8 cellular contexts compared by ENCODE assay signal in the genomic region with DNA sequence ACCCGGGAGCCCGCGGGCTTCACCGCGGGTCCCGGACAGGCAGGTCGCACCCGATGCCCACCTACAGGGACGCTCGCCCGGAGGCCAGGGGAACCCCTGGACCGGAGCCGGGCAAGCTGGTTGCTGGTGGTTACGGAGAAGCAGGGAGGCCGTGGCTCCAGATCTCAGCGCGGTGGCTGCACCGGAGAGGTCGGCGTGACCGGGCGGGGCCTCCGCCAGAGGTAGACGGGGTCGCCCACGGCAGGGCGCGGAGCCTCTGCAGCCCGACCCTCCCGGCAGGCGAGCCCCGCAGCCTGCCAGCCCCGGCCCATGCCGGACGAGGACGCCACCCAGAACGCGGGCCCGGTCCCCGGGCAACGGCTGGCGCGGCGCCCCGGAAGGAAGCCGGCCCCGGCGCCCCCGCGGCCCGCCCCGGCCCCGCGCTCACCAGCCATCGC. TPM values are rescaled to one million over a fixed set of nuclear protein-coding genes. Genes with fewer than 3 reads are reported as not detected.
DNase-seq lines count a peak whose midpoint lies in the region; ATAC-seq and TF ChIP-seq lines count a peak whose summit lies in the region.

No MANE protein-coding gene starts in this region.

- H3K4me3 ChIP-seq in BE2C (ENCODE audit: low read depth, low read length) (peak overlapping the region; percentile 78), astrocyte of the cerebellum (ENCODE audit: low read depth, low read length) (peak overlapping the region; percentile 64), liver (ENCODE audit: low read depth in 1 of 3, low read length in 3 of 3) (peak overlapping the region; percentile 76 to 90 (median 87)), transverse colon (peak overlapping the region; percentile 71 to 90 (median 79))

- intact Hi-C loops in transverse colon (cut with DNase I; ENCODE audit: low total_unique reads), result no loop called here

- TF ChIP-seq POLR2A in transverse colon (IDR thresholded peaks at IDR 0.05), result no peak

- TF ChIP-seq RAD21 in liver (IDR thresholded peaks at IDR 0.05), result no peak

- H3K4me1 ChIP-seq in BE2C (no peaks in the 10 kb centered on the region; the same call in 1 of the 2 replicates), liver (ENCODE audit: control insufficient read depth in 4 of 4, insufficient read depth in 4 of 4, low read length in 3 of 4) (peaks cover 8 to 37% (median 16%) of the 10 kb centered on the region in 4 donors), transverse colon (peaks cover 10 to 19% (median 13%) of the 10 kb centered on the region in 4 donors)

- in situ Hi-C loops in astrocyte of the cerebellum (cut with HindIII; ENCODE audit: low sequenced_read_pairs) (no loop called here), transverse colon (cut with MboI; ENCODE audit: low pct_ligation_motif_present in 1 of 4, low pct_unique_long_range_greater_than_20kb in 1 of 4, low sequenced_read_pairs in 3 of 4) (no loop called here)

- TF ChIP-seq CTCF in BE2C (IDR thresholded peaks at IDR 0.05; ENCODE audit: low read depth, low read length), result no peak
- no peak for TF ChIP-seq CTCF in astrocyte of the cerebellum (IDR thresholded peaks at IDR 0.05; ENCODE audit: low read depth, low read length, missing control alignments)
- TF ChIP-seq CTCF in liver (IDR thresholded peaks at IDR 0.05; ENCODE audit: low read depth, low read length, missing input control), result no peak
- TF ChIP-seq CTCF in transverse colon (IDR thresholded peaks at IDR 0.05), result no peak
- no peak for TF ChIP-seq CTCF in GM20000 (IDR thresholded peaks at IDR 0.05; ENCODE audit: extremely low read depth, missing control alignments)

- WGBS in liver, result under 1% methylated on average over 55 of the region's 55 CpGs
- 0% methylated on average over 26 of the region's 55 CpGs; no CpG with 5 or more reads in 1 of the 2 donors for WGBS in transverse colon (ENCODE audit: low coverage in 1 of 2), 2 donors

- DNase-seq in BE2C, result no peak
- no peak for DNase-seq in astrocyte of the cerebellum (ENCODE audit: low read depth)
- peak; percentile 36 for DNase-seq in transverse colon
- DNase-seq in SW480 (ENCODE audit: low spot score), result no peak
- no peak for DNase-seq in GM20000 (ENCODE audit: low spot score)

- H3K36me3 ChIP-seq in BE2C, result peaks cover 31% of the 10 kb centered on the region
- H3K36me3 ChIP-seq in liver (ENCODE audit: control insufficient read depth in 4 of 4, insufficient read depth in 3 of 4, low read depth in 1 of 4, low read length in 3 of 4), result peaks cover 17 to 52% (median 29%) of the 10 kb centered on the region in 4 donors
- peaks cover 0 to 26% (median 10%) of the 10 kb centered on the region in 4 donors for H3K36me3 ChIP-seq in transverse colon

- TF ChIP-seq EP300 in transverse colon (IDR thresholded peaks at IDR 0.05; ENCODE audit: low read depth), result no peak

- H3K27ac ChIP-seq in liver (ENCODE audit: low read depth in 1 of 2, low read length in 2 of 2), result peak overlapping the region; percentile 85 to 86
- peak overlapping the region; percentile 81 to 90 (median 86) for H3K27ac ChIP-seq in transverse colon

- H3K9me3 ChIP-seq in BE2C (no peaks in the 10 kb centered on the region), liver (ENCODE audit: control insufficient read depth in 4 of 4, low read length in 3 of 4) (no peaks in the 10 kb centered on the region), transverse colon (no peaks in the 10 kb centered on the region)

- no peaks in the 10 kb centered on the region for H3K27me3 ChIP-seq in BE2C
- H3K27me3 ChIP-seq in liver (ENCODE audit: control insufficient read depth in 4 of 4, insufficient read depth in 4 of 4, low read length in 3 of 4), result no peaks in the 10 kb centered on the region
- no peaks in the 10 kb centered on the region for H3K27me3 ChIP-seq in transverse colon

- H3K9ac ChIP-seq in liver (ENCODE audit: low read depth in 1 of 2, low read length in 2 of 2), result peak overlapping the region; percentile 68 to 72

- ATAC-seq in GM19328 (IDR thresholded peaks at IDR 0.05; ENCODE audit: unreplicated experiment), result peak; percentile 27
- ATAC-seq in HG03439 (IDR thresholded peaks at IDR 0.05; ENCODE audit: unreplicated experiment), result peak; percentile 32

TF ChIP-seq in liver, 16 proteins besides CTCF, POLR2A, EP300 and RAD21:
- TF ChIP-seq NR2F2 (IDR thresholded peaks at IDR 0.05) (no peak), SP1 (IDR thresholded peaks at IDR 0.05) (no peak), FOXA2 (IDR thresholded peaks at IDR 0.05) (no peak), FOXA1 (IDR thresholded peaks at IDR 0.05) (no peak), EGR1 (IDR thresholded peaks at IDR 0.05; ENCODE audit: low read depth in 2 of 2) (no peak), HNF4A (conservative IDR thresholded peaks at IDR 0.05) (no peak), RXRA (IDR thresholded peaks at IDR 0.05) (no peak), YY1 (IDR thresholded peaks at IDR 0.05) (no peak)
- TF ChIP-seq, protein P1, sequence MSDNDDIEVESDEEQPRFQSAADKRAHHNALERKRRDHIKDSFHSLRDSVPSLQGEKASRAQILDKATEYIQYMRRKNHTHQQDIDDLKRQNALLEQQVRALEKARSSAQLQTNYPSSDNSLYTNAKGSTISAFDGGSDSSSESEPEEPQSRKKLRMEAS (IDR thresholded peaks at IDR 0.05), result no peak
- TF ChIP-seq, protein P2, sequence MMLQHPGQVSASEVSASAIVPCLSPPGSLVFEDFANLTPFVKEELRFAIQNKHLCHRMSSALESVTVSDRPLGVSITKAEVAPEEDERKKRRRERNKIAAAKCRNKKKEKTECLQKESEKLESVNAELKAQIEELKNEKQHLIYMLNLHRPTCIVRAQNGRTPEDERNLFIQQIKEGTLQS (IDR thresholded peaks at IDR 0.05), result no peak
- TF ChIP-seq, protein P3, sequence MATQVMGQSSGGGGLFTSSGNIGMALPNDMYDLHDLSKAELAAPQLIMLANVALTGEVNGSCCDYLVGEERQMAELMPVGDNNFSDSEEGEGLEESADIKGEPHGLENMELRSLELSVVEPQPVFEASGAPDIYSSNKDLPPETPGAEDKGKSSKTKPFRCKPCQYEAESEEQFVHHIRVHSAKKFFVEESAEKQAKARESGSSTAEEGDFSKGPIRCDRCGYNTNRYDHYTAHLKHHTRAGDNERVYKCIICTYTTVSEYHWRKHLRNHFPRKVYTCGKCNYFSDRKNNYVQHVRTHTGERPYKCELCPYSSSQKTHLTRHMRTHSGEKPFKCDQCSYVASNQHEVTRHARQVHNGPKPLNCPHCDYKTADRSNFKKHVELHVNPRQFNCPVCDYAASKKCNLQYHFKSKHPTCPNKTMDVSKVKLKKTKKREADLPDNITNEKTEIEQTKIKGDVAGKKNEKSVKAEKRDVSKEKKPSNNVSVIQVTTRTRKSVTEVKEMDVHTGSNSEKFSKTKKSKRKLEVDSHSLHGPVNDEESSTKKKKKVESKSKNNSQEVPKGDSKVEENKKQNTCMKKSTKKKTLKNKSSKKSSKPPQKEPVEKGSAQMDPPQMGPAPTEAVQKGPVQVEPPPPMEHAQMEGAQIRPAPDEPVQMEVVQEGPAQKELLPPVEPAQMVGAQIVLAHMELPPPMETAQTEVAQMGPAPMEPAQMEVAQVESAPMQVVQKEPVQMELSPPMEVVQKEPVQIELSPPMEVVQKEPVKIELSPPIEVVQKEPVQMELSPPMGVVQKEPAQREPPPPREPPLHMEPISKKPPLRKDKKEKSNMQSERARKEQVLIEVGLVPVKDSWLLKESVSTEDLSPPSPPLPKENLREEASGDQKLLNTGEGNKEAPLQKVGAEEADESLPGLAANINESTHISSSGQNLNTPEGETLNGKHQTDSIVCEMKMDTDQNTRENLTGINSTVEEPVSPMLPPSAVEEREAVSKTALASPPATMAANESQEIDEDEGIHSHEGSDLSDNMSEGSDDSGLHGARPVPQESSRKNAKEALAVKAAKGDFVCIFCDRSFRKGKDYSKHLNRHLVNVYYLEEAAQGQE (IDR thresholded peaks at IDR 0.05), result no peak

RNA-seq across cellular contexts. Expression of a gene that starts 0.3 kb away (rescaled TPM):
- 23.0 TPM for polyA plus RNA-seq in BE2C (2012; ENCODE audit: insufficient read depth, insufficient read length, low read depth)
- total RNA-seq in liver (100 to 1,000 TPM in 1 of 2 donors, 10 to 100 TPM in 1; 86.0 to 101 TPM), transverse colon (100 to 1,000 TPM in 1 of 4 donors, 10 to 100 TPM in 3; 37.2 to 424 (median 77.1) TPM)
- 10 to 100 TPM; 63.9 to 90.9 TPM for polyA plus RNA-seq in liver

RNA-seq across cellular contexts. Expression of a gene that starts 7.1 kb away (rescaled TPM):
- polyA plus RNA-seq in BE2C (2012; ENCODE audit: insufficient read depth, insufficient read length, low read depth), result 61.1 TPM
- total RNA-seq in liver, result 10 to 100 TPM; 13.5 to 16.5 TPM
- 1 to 10 TPM; 7.1 to 9.4 TPM for polyA plus RNA-seq in liver
- total RNA-seq in transverse colon, result 100 to 1,000 TPM in 2 of 4 donors, 10 to 100 TPM in 2; 76.5 to 315 (median 172) TPM

RNA-seq across cellular contexts. Expression of a gene that starts 8.8 kb away (rescaled TPM):
- 3.5 TPM for polyA plus RNA-seq in BE2C (2012; ENCODE audit: insufficient read depth, insufficient read length, low read depth)
- under 1 TPM; 0.25 to 0.84 TPM for total RNA-seq in liver
- polyA plus RNA-seq in liver, result under 1 TPM; 0.15 to 0.92 TPM
- under 1 TPM in 1 of 4 donors, not detected in 3; 0.41 TPM for total RNA-seq in transverse colon

RNA-seq across cellular contexts. Expression of a gene that starts 16.7 kb away (rescaled TPM):
- polyA plus RNA-seq in BE2C (2012; ENCODE audit: insufficient read depth, insufficient read length, low read depth), result 43.3 TPM
- total RNA-seq in liver (10 to 100 TPM; 11.7 to 17.0 TPM), transverse colon (10 to 100 TPM; 22.4 to 34.4 (median 24.3) TPM)
- polyA plus RNA-seq in liver, result 1 to 10 TPM; 3.0 to 6.1 TPM

RNA-seq across cellular contexts. Expression of a gene that starts 19.3 kb away (rescaled TPM):
- polyA plus RNA-seq in BE2C (2012; ENCODE audit: insufficient read depth, insufficient read length, low read depth), result 729 TPM
- total RNA-seq in liver (10 to 100 TPM; 71.0 to 78.7 TPM), transverse colon (100 to 1,000 TPM in 1 of 4 donors, 10 to 100 TPM in 3; 56.7 to 126 (median 86.6) TPM)
- 100 to 1,000 TPM; 160 to 246 TPM for polyA plus RNA-seq in liver

Comparison
In these comparisons a context has a peak if more than half of its experiments do, and no peak if none do; other contexts are left out.
1. RNA of a gene that starts 7.1 kb away (total RNA-seq): 76.5 to 315 TPM in transverse colon; 13.5 to 16.5 TPM in liver; every median in the first group is over 4 times any median in the second.
2. Peak in every context shown above with its lines, with median percentiles within 50 percentile points of each other: H3K4me3 ChIP-seq.